ENCODE assay signal across 2 cellular contexts in genomic region chr14:103739793-103740501, GRCh38.
TF ChIP-seq lines count a peak whose summit lies in the region.

No MANE protein-coding gene starts in this region.

TF ChIP-seq in endothelial cell of umbilical vein, 7 proteins besides CTCF, POLR2A, EP300 and RAD21:
- TF ChIP-seq POLR2AphosphoS5 (IDR thresholded peaks at IDR 0.05; ENCODE audit: insufficient read depth, low read depth, low read length) (no peak), EZH2 (IDR thresholded peaks at IDR 0.05; ENCODE audit: borderline replicate concordance, low read depth, low read length, severe bottlenecking) (no peak)

TF ChIP-seq in HepG2, 621 proteins besides CTCF, POLR2A, EP300 and RAD21:
- no peak for TF ChIP-seq ZMYM2 (CRISPR knock-in tag; IDR thresholded peaks at IDR 0.05)
- TF ChIP-seq SNAPC5 (CRISPR knock-in tag; IDR thresholded peaks at IDR 0.05; ENCODE audit: borderline replicate concordance), result no peak
